23 cellular contexts compared by ENCODE assay signal in genomic region chr20:36298061-36298460, GRCh38.
"Had no signal": no experiment of that assay in that cellular context is flagged by ENCODE, and none has a peak within 500 bp of the region (broad histone marks: within the 10 kb centered on the region; RNA-seq: fewer than 3 reads in every experiment).

No MANE protein-coding gene starts in this region.

- H3K27ac ChIP-seq: adrenal gland, body of pancreas, colonic mucosa, epithelial cell of prostate, esophagus squamous epithelium, gastroesophageal sphincter, heart right ventricle had no signal

- H3K27me3 ChIP-seq: body of pancreas had no signal

- H3K4me3 ChIP-seq: adrenal gland, body of pancreas, colonic mucosa, esophagus squamous epithelium, gastroesophageal sphincter, heart right ventricle had no signal

- H3K36me3 ChIP-seq: adrenal gland, colonic mucosa, esophagus squamous epithelium, gastroesophageal sphincter, heart right ventricle had no signal

- DNase-seq: activated CD4-positive, alpha-beta T cell treated with anti-CD3 and anti-CD28 coated beads for 1 hour; activated CD4-positive, alpha-beta T cell treated with anti-CD3 and anti-CD28 coated beads for 4 hours; activated CD4-positive, alpha-beta T cell treated with anti-CD3 and anti-CD28 coated beads, Interleukin-2, amount 10 ng/mL, durations not matched to agents 7 days and 5 days; activated CD4-positive, alpha-beta T cell treated with anti-CD3 and anti-CD28 coated beads, Interleukin-2, amount 50 U/mL, for 48 hours; activated effector memory CD4-positive, alpha-beta T cell treated with anti-CD3 and anti-CD28 coated beads, Interleukin-2, amount 50 U/mL, for 16 hours; activated naive CD4-positive, alpha-beta T cell treated with anti-CD3 and anti-CD28 coated beads for 36 hours; activated naive CD8-positive, alpha-beta T cell treated with anti-CD3 and anti-CD28 coated beads for 36 hours; activated naive CD8-positive, alpha-beta T cell treated with anti-CD3 and anti-CD28 coated beads, Interleukin-2, amount 50 U/mL, for 24 hours; activated T-cell treated with anti-CD3 and anti-CD28 coated beads, Interleukin-2, amount 50 U/mL, for 1 hour; activated T-cell treated with anti-CD3 and anti-CD28 coated beads, Interleukin-2, amount 50 U/mL, for 48 hours; adrenal gland; amygdala; body of pancreas; central memory CD4-positive, alpha-beta T cell; cerebellar nuclear complex; colonic mucosa; effector CD8-positive, alpha-beta T cell; esophagus squamous epithelium; foreskin melanocyte; heart right ventricle; T-helper 2 cell had no signal

- H3K9me3 ChIP-seq: adrenal gland, body of pancreas, colonic mucosa, esophagus squamous epithelium, heart right ventricle had no signal

- H3K4me1 ChIP-seq: adrenal gland, body of pancreas, colonic mucosa, esophagus squamous epithelium, gastroesophageal sphincter, heart right ventricle had no signal
